ENCODE assay signal across 8 cellular contexts in genomic region chr1:112904071-112904830, GRCh38. TPM values are rescaled to one million over a fixed set of nuclear protein-coding genes. Genes with fewer than 3 reads are reported as not detected.
DNase-seq lines count a peak whose midpoint lies in the region; ATAC-seq and TF ChIP-seq lines count a peak whose summit lies in the region.

No MANE protein-coding gene starts in this region.

- no peaks in the 10 kb centered on the region for H3K9me3 ChIP-seq in heart left ventricle

- intact Hi-C loops in heart left ventricle (cut with DNase I) (loop anchor here in 2 of 10 donors (1.0 to 10.0 kb wide), 2 partner anchors 21 to 51 kb away; partner anchors contain the start of gene SLC16A1 (in 1 of the 2)), Right ventricle myocardium inferior (cut with DNase I) (no loop called here), posterior vena cava (cut with DNase I) (no loop called here)

- no peak for DNase-seq in heart left ventricle
- DNase-seq in Right ventricle myocardium inferior (ENCODE audit: missing footprints), result no peak
- peak in 2 of 3 experiments; percentile 8 to 22 for DNase-seq in activated CD8-positive, alpha-beta memory T cell treated with anti-CD3 and anti-CD28 coated beads for 48 hours (ENCODE audit: low read depth in 2 of 3, low spot score in 2 of 3)
- peak; percentile 93 for DNase-seq in iris pigment epithelial cell (ENCODE audit: low read depth)
- DNase-seq in stromal cell of bone marrow (ENCODE audit: low read depth), result peak; percentile 66
- no peak for DNase-seq in 8988T
- no peak for DNase-seq in posterior vena cava (ENCODE audit: low spot score)

- no peak for TF ChIP-seq POLR2A in heart left ventricle (IDR thresholded peaks at IDR 0.05)

- H3K27ac ChIP-seq in heart left ventricle, result peak overlapping the region in 9 of 12 donors; percentile 14 to 84 (median 65)

- no peak overlapping the region for H3K4me3 ChIP-seq in heart left ventricle

- H3K27me3 ChIP-seq in heart left ventricle, result no peaks in the 10 kb centered on the region

- 44 to 62% (median 52%) methylated on average over 5 of the region's 5 CpGs for WGBS in heart left ventricle, 4 donors

- TF ChIP-seq CTCF in heart left ventricle (IDR thresholded peaks at IDR 0.05), result no peak

- H3K4me1 ChIP-seq in heart left ventricle, result peaks cover 4 to 37% (median 32%) of the 10 kb centered on the region in 12 donors

- H3K36me3 ChIP-seq in heart left ventricle, result no peaks in the 10 kb centered on the region

- ATAC-seq in heart left ventricle (peak in 1 of 4 donors; percentile 46), Right ventricle myocardium inferior (no peak), GM21390 (IDR thresholded peaks at IDR 0.05; ENCODE audit: unreplicated experiment) (no peak)

RNA-seq across cellular contexts. Expression of gene SLC16A1, which starts 51.7 kb away (rescaled TPM):
- total RNA-seq in heart left ventricle, result 100 to 1,000 TPM; 116 to 192 (median 133) TPM
- 10 to 100 TPM; 60.5 to 75.1 TPM for polyA plus RNA-seq in heart left ventricle
- total RNA-seq in Right ventricle myocardium inferior, result 137 TPM
- 10 to 100 TPM; 34.0 to 39.7 TPM for total RNA-seq in posterior vena cava

Comparison
In these comparisons a context has a peak if more than half of its experiments do, and no peak if none do; other contexts are left out.
1. DNase-seq: peak in activated CD8-positive, alpha-beta memory T cell treated with anti-CD3 and anti-CD28 coated beads for 48 hours (2 of 3), iris pigment epithelial cell (single experiment) and stromal cell of bone marrow (single experiment); none in heart left ventricle (0 of 5), Right ventricle myocardium inferior (single experiment), 8988T (single experiment) and posterior vena cava (single experiment).